ENCODE assay signal across 12 cellular contexts in genomic region chr7:116028808-116029207, GRCh38. TPM values are rescaled to one million over a fixed set of nuclear protein-coding genes. Genes with fewer than 3 reads are reported as not detected.
DNase-seq lines count a peak whose midpoint lies in the region; ATAC-seq and TF ChIP-seq lines count a peak whose summit lies in the region.
"Had no signal": no experiment of that assay in that cellular context is flagged by ENCODE, and none has a peak within 500 bp of the region (broad histone marks: within the 10 kb centered on the region; RNA-seq: fewer than 3 reads in every experiment).

No MANE protein-coding gene starts in this region.

- no peaks in the 10 kb centered on the region for H3K27me3 Mint-ChIP-seq in memory B cell

- TF ChIP-seq EP300 in sigmoid colon (IDR thresholded peaks at IDR 0.05) = no peak

- no peaks in the 10 kb centered on the region for H3K9me3 ChIP-seq in sigmoid colon

- peak overlapping the region in 1 of 4 donors; percentile 25 for H3K4me3 ChIP-seq in sigmoid colon

- no peaks in the 10 kb centered on the region for H3K4me1 ChIP-seq in sigmoid colon

- H3K9me3 Mint-ChIP-seq in memory B cell = no peaks in the 10 kb centered on the region
- H3K9me3 Mint-ChIP-seq: activated naive CD8-positive, alpha-beta T cell treated with anti-CD3 and anti-CD28 coated beads for 36 hours had no signal

- no peaks in the 10 kb centered on the region for H3K36me3 ChIP-seq in sigmoid colon

- no peak for TF ChIP-seq POLR2A in sigmoid colon (IDR thresholded peaks at IDR 0.05)

- WGBS in sigmoid colon, 2 donors = 45 to 82% methylated on average over 2 of the region's 2 CpGs

- H3K27me3 ChIP-seq in sigmoid colon = no peaks in the 10 kb centered on the region

- peaks cover 19% of the 10 kb centered on the region for H3K4me1 Mint-ChIP-seq in memory B cell
- H3K4me1 Mint-ChIP-seq: activated naive CD8-positive, alpha-beta T cell treated with anti-CD3 and anti-CD28 coated beads for 36 hours had no signal

- DNase-seq in memory B cell (ENCODE audit: low spot score in 2 of 2) (no peak), sigmoid colon (no peak), cerebellar nuclear complex (lab: John Stamatoyannopoulos, UW) (no peak), GM13976 (ENCODE audit: low spot score) (no peak), DMS79 (lab: John Stamatoyannopoulos, UW) (no peak)
- DNase-seq: activated CD4-positive, alpha-beta T cell treated with anti-CD3 and anti-CD28 coated beads for 1 hour; activated naive CD8-positive, alpha-beta T cell treated with anti-CD3 and anti-CD28 coated beads for 36 hours had no signal

- in situ Hi-C loops in GM13976 (cut with MboI; ENCODE audit: low sequenced_read_pairs, unreplicated experiment) = no loop called here

- no peak for TF ChIP-seq CTCF in sigmoid colon (IDR thresholded peaks at IDR 0.05)
- TF ChIP-seq CTCF in GM13976 (IDR thresholded peaks at IDR 0.05; ENCODE audit: borderline replicate concordance, control extremely low read depth, extremely low read depth, insufficient read depth, missing control alignments) = no peak

- H3K27ac Mint-ChIP-seq in memory B cell = no peak overlapping the region
- H3K27ac Mint-ChIP-seq: activated naive CD8-positive, alpha-beta T cell treated with anti-CD3 and anti-CD28 coated beads for 36 hours had no signal

- no peak overlapping the region for H3K27ac ChIP-seq in sigmoid colon

- intact Hi-C loops in sigmoid colon (cut with DNase I) = no loop called here

- H3K4me3 Mint-ChIP-seq in memory B cell = peak overlapping the region; percentile 11
- H3K4me3 Mint-ChIP-seq: activated naive CD8-positive, alpha-beta T cell treated with anti-CD3 and anti-CD28 coated beads for 36 hours had no signal

- peak; percentile 59 for ATAC-seq in GM18907 (IDR thresholded peaks at IDR 0.05; ENCODE audit: unreplicated experiment)
- peak; percentile 63 for ATAC-seq in GM21786 (IDR thresholded peaks at IDR 0.05; ENCODE audit: unreplicated experiment)
- ATAC-seq in HG03378 (IDR thresholded peaks at IDR 0.05; ENCODE audit: unreplicated experiment) = peak; percentile 72
- no peak for ATAC-seq in memory B cell (ENCODE audit: low read depth)
- ATAC-seq: Panc1 had no signal

- peaks cover 7% of the 10 kb centered on the region for H3K36me3 Mint-ChIP-seq in memory B cell
- H3K36me3 Mint-ChIP-seq: activated naive CD8-positive, alpha-beta T cell treated with anti-CD3 and anti-CD28 coated beads for 36 hours had no signal

RNA-seq across cellular contexts. Expression of gene TFEC, which starts 1.8 kb away (rescaled TPM):
- total RNA-seq in sigmoid colon = 1 to 10 TPM; 4.3 to 9.1 (median 5.1) TPM
- 1 to 10 TPM; 2.0 to 2.4 (median 2.1) TPM for polyA plus RNA-seq in sigmoid colon
- total RNA-seq: H1 had no signal
- polyA plus RNA-seq: H1 had no signal
